ENCODE assay signal across 33 cellular contexts in genomic region chr7:111815354-111815753, GRCh38.
"Had no signal": no experiment of that assay in that cellular context is flagged by ENCODE, and none has a peak within 500 bp of the region (broad histone marks: within the 10 kb centered on the region; RNA-seq: fewer than 3 reads in every experiment).

No MANE protein-coding gene starts in this region.

- H3K4me1 ChIP-seq: adrenal gland, ascending aorta, body of pancreas, breast epithelium had no signal

- H3K27me3 ChIP-seq: adrenal gland, ascending aorta, body of pancreas, brain microvascular endothelial cell, breast epithelium, cardiac muscle cell had no signal

- ATAC-seq: activated naive CD4-positive, alpha-beta T cell treated with anti-CD3 and anti-CD28 coated beads, Interleukin-2, amount 50 U/mL, for 72 hours; activated naive CD8-positive, alpha-beta T cell treated with anti-CD3 and anti-CD28 coated beads, Interleukin-2, amount 50 U/mL, for 24 hours; activated T-cell treated with anti-CD3 and anti-CD28 coated beads, Interleukin-2, amount 50 U/mL, for 4 hours; activated T-cell treated with anti-CD3 and anti-CD28 coated beads, Interleukin-2, amount 50 U/mL, for 72 hours; activated T-helper 17 cell treated with anti-CD3 and anti-CD28 coated beads, Interleukin-2, amount 50 U/mL, for 72 hours; body of pancreas had no signal

- H3K27ac ChIP-seq: adrenal gland, ascending aorta, body of pancreas, brain microvascular endothelial cell, breast epithelium, cardiac muscle cell had no signal

- H3K36me3 ChIP-seq: ascending aorta, breast epithelium, cardiac muscle cell had no signal

- H3K4me3 ChIP-seq: adrenal gland, ascending aorta, body of pancreas, breast epithelium, cardiac muscle cell had no signal

- H3K9me3 ChIP-seq: adrenal gland, ascending aorta, body of pancreas, breast epithelium had no signal

- DNase-seq: activated effector memory CD4-positive, alpha-beta T cell treated with anti-CD3 and anti-CD28 coated beads, Interleukin-2, amount 50 U/mL, for 16 hours; activated effector memory CD4-positive, alpha-beta T cell treated with Interleukin-2 at 50 U/mL for 16 hours; activated gamma-delta T cell; activated gamma-delta T cell treated with Interleukin-2 at 50 U/mL for 16 hours; activated naive CD4-positive, alpha-beta T cell; activated naive CD4-positive, alpha-beta T cell treated with anti-CD3 and anti-CD28 coated beads for 36 hours; activated naive CD4-positive, alpha-beta T cell treated with anti-CD3 and anti-CD28 coated beads, Interleukin-2, amount 10 ng/mL, durations not matched to agents 7 days and 5 days; activated naive CD4-positive, alpha-beta T cell treated with anti-CD3 and anti-CD28 coated beads, Interleukin-2, amount 50 U/mL, for 16 hours; activated naive CD4-positive, alpha-beta T cell treated with Interleukin-2 at 50 U/mL for 16 hours; activated naive CD8-positive, alpha-beta T cell treated with anti-CD3 and anti-CD28 coated beads for 36 hours; activated naive CD8-positive, alpha-beta T cell treated with anti-CD3 and anti-CD28 coated beads, Interleukin-2, amount 10 ng/mL, durations not matched to agents 7 days and 5 days; activated naive CD8-positive, alpha-beta T cell treated with anti-CD3 and anti-CD28 coated beads, Interleukin-2, amount 50 U/mL, for 24 hours; activated T-cell treated with anti-CD3 and anti-CD28 coated beads, Interleukin-2, amount 50 U/mL, for 24 hours; activated T-cell treated with anti-CD3 and anti-CD28 coated beads, Interleukin-2, amount 50 U/mL, for 4 hours; activated T-cell treated with anti-CD3 and anti-CD28 coated beads, Interleukin-2, amount 50 U/mL, for 48 hours; activated T-cell treated with anti-CD3 and anti-CD28 coated beads, Interleukin-2, amount 50 U/mL, for 72 hours; adrenal gland; amniotic stem cell; amygdala; anterior cingulate cortex; aorta; body of pancreas; brain microvascular endothelial cell; caudate nucleus; central memory CD4-positive, alpha-beta T cell; cerebellar nuclear complex had no signal

- FAIRE-seq: astrocyte, bronchial epithelial cell had no signal
